Comparison of ENCODE assay signal across 2 cellular contexts in genomic region chr9:137115394-137116026, GRCh38.
TF ChIP-seq lines count a peak whose summit lies in the region.

No MANE protein-coding gene starts in this region.

TF ChIP-seq in A549, 52 proteins besides CTCF, POLR2A, EP300 and RAD21:
- TF ChIP-seq USF2 (IDR thresholded peaks at IDR 0.05) (no peak), TP53 (CRISPR knock-in tag; IDR thresholded peaks at IDR 0.05) (no peak), CBX2 (IDR thresholded peaks at IDR 0.05; ENCODE audit: borderline replicate concordance, low read depth) (no peak), SMC3 (IDR thresholded peaks at IDR 0.05) (no peak), ESRRA (IDR thresholded peaks at IDR 0.05; ENCODE audit: borderline replicate concordance, low read length) (no peak), ZC3H11A (IDR thresholded peaks at IDR 0.05) (no peak), EHMT2 (IDR thresholded peaks at IDR 0.05; ENCODE audit: low read depth) (no peak), RNF2 (IDR thresholded peaks at IDR 0.05; ENCODE audit: borderline replicate concordance, low read depth) (no peak), POLR2AphosphoS2 (conservative IDR thresholded peaks at IDR 0.05; ENCODE audit: low read length) (no peak)

TF ChIP-seq in HepG2, 621 proteins besides CTCF, POLR2A, EP300 and RAD21:
- TF ChIP-seq ZNF337 (CRISPR knock-in tag; IDR thresholded peaks at IDR 0.05; ENCODE audit: borderline replicate concordance, low read depth) = no peak
- TF ChIP-seq AGO2 (optimal IDR thresholded peaks at IDR 0.05; ENCODE audit: low read depth, low read length) = peak; percentile 23
- no peak for TF ChIP-seq JDP2 (CRISPR knock-in tag; IDR thresholded peaks at IDR 0.05; ENCODE audit: borderline replicate concordance)
- peak; percentile 15; the same call in 1 of the 2 replicates for TF ChIP-seq RXRA (CRISPR knock-in tag; IDR thresholded peaks at IDR 0.05)
- no peak for TF ChIP-seq HNRNPLL (IDR thresholded peaks at IDR 0.05; ENCODE audit: low read depth, low read length, poor library complexity, severe bottlenecking)
- no peak for TF ChIP-seq HOMEZ (CRISPR knock-in tag; IDR thresholded peaks at IDR 0.05; ENCODE audit: low read depth)
- TF ChIP-seq HNRNPL (IDR thresholded peaks at IDR 0.05; ENCODE audit: low read depth, low read length) = 0 out of 2 replicates have a peak, but pooled peaks have one; percentile 4
- no peak for TF ChIP-seq CHCHD3 (CRISPR knock-in tag; IDR thresholded peaks at IDR 0.05)
